8 cellular contexts compared by ENCODE assay signal in genomic region chr15:51622269-51623180, GRCh38. TPM values are rescaled to one million over a fixed set of nuclear protein-coding genes. Genes with fewer than 3 reads are reported as not detected.
A peak's percentile ranks its signal among the peaks of the same experiment; 100 is the strongest.
DNase-seq lines count a peak whose midpoint lies in the region; ATAC-seq and TF ChIP-seq lines count a peak whose summit lies in the region.

Gene DMXL2 (minus strand): TSS chr15:51622771. CDS start chr15:51622545, 226 bp downstream.

- H3K27me3 ChIP-seq in SJSA1 (replicated peaks) (no peaks in the 10 kb centered on the region; the same call in 1 of the 2 replicates), neutrophil (no peaks in the 10 kb centered on the region)

- peaks cover 2% of the 10 kb centered on the region for H3K27me3 Mint-ChIP-seq in activated naive CD4-positive, alpha-beta T cell treated with anti-CD3 and anti-CD28 coated beads, Interleukin-2, amount 50 U/mL, for 24 hours

- 0 out of 2 replicates have a peak within 1 kb of the TSS, but pooled peaks have one; percentile 9 for H3K27ac ChIP-seq in SJSA1
- peak within 1 kb of the TSS; percentile 93 for H3K27ac ChIP-seq in neutrophil
- H3K27ac ChIP-seq in substantia nigra (ENCODE audit: low read depth, low read length, poor library complexity, severe bottlenecking), result peak within 1 kb of the TSS; percentile 75

- H3K4me1 Mint-ChIP-seq in activated naive CD4-positive, alpha-beta T cell treated with anti-CD3 and anti-CD28 coated beads, Interleukin-2, amount 50 U/mL, for 24 hours, result peaks cover 29% of the 10 kb centered on the region

- peak; percentile 39 for ATAC-seq in GM21737 (IDR thresholded peaks at IDR 0.05; ENCODE audit: unreplicated experiment)

- H3K36me3 ChIP-seq in SJSA1, result no peaks in the 10 kb centered on the region
- no peaks in the 10 kb centered on the region for H3K36me3 ChIP-seq in neutrophil

- peak within 1 kb of the TSS; percentile 83 for H3K27ac Mint-ChIP-seq in activated naive CD4-positive, alpha-beta T cell treated with anti-CD3 and anti-CD28 coated beads, Interleukin-2, amount 50 U/mL, for 24 hours

- no peaks in the 10 kb centered on the region for H3K9me3 Mint-ChIP-seq in activated naive CD4-positive, alpha-beta T cell treated with anti-CD3 and anti-CD28 coated beads, Interleukin-2, amount 50 U/mL, for 24 hours

- DNase-seq in DMS153 treated with DMSO at 0.1 percent for 48 hours (lab: John Stamatoyannopoulos, UW; ENCODE audit: unreplicated experiment), result peak; percentile 35
- peak; percentile 88 for DNase-seq in LoVo (ENCODE audit: low spot score)
- DNase-seq in SJSA1 (ENCODE audit: low read depth in 1 of 2, low spot score in 2 of 2), result peak; percentile 92 to 93
- peak; percentile 83 for DNase-seq in germinal center (ENCODE audit: low spot score)
- peak; percentile 38 to 94 (median 80) for DNase-seq in substantia nigra (lab: John Stamatoyannopoulos, UW)

- H3K9me3 ChIP-seq in SJSA1 (replicated peaks) (no peaks in the 10 kb centered on the region), neutrophil (no peaks in the 10 kb centered on the region)

- TF ChIP-seq CTCF in neutrophil (IDR thresholded peaks at IDR 0.05), result no peak

- H3K4me3 Mint-ChIP-seq in activated naive CD4-positive, alpha-beta T cell treated with anti-CD3 and anti-CD28 coated beads, Interleukin-2, amount 50 U/mL, for 24 hours, result peak within 1 kb of the TSS; percentile 90

- H3K4me1 ChIP-seq in SJSA1 (replicated peaks), result peaks cover 16% of the 10 kb centered on the region
- peaks cover 39 to 46% of the 10 kb centered on the region in 2 experiments for H3K4me1 ChIP-seq in neutrophil (ENCODE audit: control insufficient read depth in 1 of 2, insufficient read depth in 1 of 2, low read depth in 1 of 2, low read length in 1 of 2)

- peak within 1 kb of the TSS; percentile 66 for H3K4me3 ChIP-seq in SJSA1
- peak within 1 kb of the TSS; percentile 80 to 95 for H3K4me3 ChIP-seq in neutrophil (ENCODE audit: low read depth in 1 of 2, low read length in 1 of 2)

- H3K36me3 Mint-ChIP-seq in activated naive CD4-positive, alpha-beta T cell treated with anti-CD3 and anti-CD28 coated beads, Interleukin-2, amount 50 U/mL, for 24 hours, result no peaks in the 10 kb centered on the region

RNA-seq across cellular contexts. Expression of gene DMXL2, which starts in this region (rescaled TPM):
- 26.4 and 31.2 TPM in 2 replicates for total RNA-seq in SJSA1 (2014; rRNA removed; shearing (Covaris generic))

Comparison
In these comparisons a context has a peak if more than half of its experiments do, and no peak if none do; other contexts are left out.
1. Peak in every context shown above with its lines: DNase-seq, ATAC-seq, H3K4me3 ChIP-seq and H3K27ac ChIP-seq.
2. DNase-seq: peak in every context shown above with its lines; median percentile 92 in SJSA1; 88 in LoVo; 83 in germinal center; 80 in substantia nigra; 35 in DMS153 treated with DMSO at 0.1 percent for 48 hours.
3. H3K27ac ChIP-seq: peak in every context shown above with its lines; median percentile 93 in neutrophil; 75 in substantia nigra; 9 in SJSA1.